ENCODE assay signal across 8 cellular contexts in the genomic region with DNA sequence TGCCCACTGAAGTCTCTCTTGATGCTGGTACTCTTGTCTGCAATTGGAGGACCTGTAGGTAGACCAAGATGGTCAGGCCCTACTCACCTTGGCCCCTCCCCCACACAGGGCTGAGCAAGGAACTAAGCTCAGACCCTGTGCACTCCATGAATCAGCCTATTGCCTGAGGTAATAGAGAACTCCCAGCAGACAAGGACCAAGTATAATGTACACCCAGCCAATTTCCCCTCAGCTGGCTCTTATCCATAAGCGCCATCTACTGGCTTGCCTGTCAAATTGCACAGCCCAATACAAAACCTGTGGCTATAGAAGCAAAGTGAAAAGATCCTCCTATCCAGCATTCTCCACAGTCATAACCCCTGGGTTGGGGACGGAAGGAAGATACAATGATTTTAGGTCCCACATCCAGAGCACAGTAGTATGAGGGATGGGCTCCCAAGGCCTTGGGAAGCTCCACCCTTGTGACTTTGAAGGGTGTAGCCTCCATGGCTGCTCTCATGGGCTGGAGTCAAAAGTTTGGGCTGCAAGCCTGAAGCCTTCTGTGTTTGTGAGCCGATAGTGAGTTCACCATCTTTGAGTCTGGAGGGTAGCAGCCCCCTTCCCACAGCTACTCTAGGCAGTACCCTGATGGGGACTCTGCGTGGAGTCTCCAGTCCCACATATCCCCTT. TPM values are rescaled to one million over a fixed set of nuclear protein-coding genes. Genes with fewer than 3 reads are reported as not detected.
A peak's percentile ranks its signal among the peaks of the same experiment; 100 is the strongest.
DNase-seq lines count a peak whose midpoint lies in the region; ATAC-seq and TF ChIP-seq lines count a peak whose summit lies in the region.

No MANE protein-coding gene starts in this region.

- no peak overlapping the region for H3K27ac ChIP-seq in OCI-LY1 (ENCODE audit: low read depth, low read length, poor library complexity, severe bottlenecking)

- no peak overlapping the region for H3K4me3 Mint-ChIP-seq in activated T-cell treated with anti-CD3 and anti-CD28 coated beads, Interleukin-2, amount 50 U/mL, for 72 hours

- H3K27me3 Mint-ChIP-seq in activated T-cell treated with anti-CD3 and anti-CD28 coated beads, Interleukin-2, amount 50 U/mL, for 72 hours (ENCODE audit: low read depth) = peaks cover 8% of the 10 kb centered on the region

- no peaks in the 10 kb centered on the region for H4K20me1 ChIP-seq in OCI-LY1 (ENCODE audit: insufficient read depth, low read length)

- DNase-seq in GM06990 (ENCODE audit: extremely low read depth, insufficient read length) (peak; percentile 16), HT1080 (ENCODE audit: low read depth) (peak; percentile 69), Right ventricle myocardium superior (no peak), retina (peak; percentile 35), GOT3 (lab: John Stamatoyannopoulos, UW) (no peak)
- DNase-seq in activated T-cell treated with anti-CD3 and anti-CD28 coated beads, Interleukin-2, amount 50 U/mL, for 72 hours = peak; percentile 28 to 58

- intact Hi-C loops in Right ventricle myocardium superior (cut with DNase I) = no loop called here

- H3K36me3 Mint-ChIP-seq in activated T-cell treated with anti-CD3 and anti-CD28 coated beads, Interleukin-2, amount 50 U/mL, for 72 hours (ENCODE audit: insufficient read depth in 2 of 2) = peaks cover 0 to 3% of the 10 kb centered on the region in 2 donors

- H2AFZ ChIP-seq in OCI-LY1 (ENCODE audit: low read length) = no peak overlapping the region

- H3K36me3 ChIP-seq in GM06990 (ENCODE audit: control insufficient read depth, insufficient read depth, low read length) = no peaks in the 10 kb centered on the region
- H3K36me3 ChIP-seq in OCI-LY1 (ENCODE audit: insufficient read depth, low read length) = no peaks in the 10 kb centered on the region

- H3K9me3 ChIP-seq in OCI-LY1 (ENCODE audit: low read length) = no peaks in the 10 kb centered on the region

- no peaks in the 10 kb centered on the region for H3F3A ChIP-seq in OCI-LY1 (ENCODE audit: insufficient read depth, low read length)

- ATAC-seq in GM21717 (IDR thresholded peaks at IDR 0.05; ENCODE audit: unreplicated experiment) = peak; percentile 95
- ATAC-seq in activated T-cell treated with anti-CD3 and anti-CD28 coated beads, Interleukin-2, amount 50 U/mL, for 72 hours (replicated peaks in 1 of 2) = peak; percentile 83 to 85
- ATAC-seq in Right ventricle myocardium superior (ENCODE audit: poor library complexity) = peak; percentile 73

- no peaks in the 10 kb centered on the region for H3K4me1 ChIP-seq in OCI-LY1 (ENCODE audit: insufficient read depth, low read length, severe bottlenecking)

- H3K27me3 ChIP-seq in GM06990 (replicated peaks; ENCODE audit: control insufficient read depth, insufficient read depth, low read length) (no peaks in the 10 kb centered on the region; the same call in 1 of the 2 replicates), OCI-LY1 (ENCODE audit: insufficient read depth, low read length) (no peaks in the 10 kb centered on the region)

- peak; percentile 91 for TF ChIP-seq CTCF in GM06990 (IDR thresholded peaks at IDR 0.05; ENCODE audit: insufficient read depth, low read length, poor library complexity, severe bottlenecking)
- TF ChIP-seq CTCF in OCI-LY1 (IDR thresholded peaks at IDR 0.05; ENCODE audit: low read length) = peak; percentile 91

- H3K4me3 ChIP-seq in GM06990 (replicated peaks; ENCODE audit: low read depth, low read length) (no peak overlapping the region), OCI-LY1 (ENCODE audit: low read depth, low read length, poor library complexity, severe bottlenecking) (no peak overlapping the region)

- H3K4me1 Mint-ChIP-seq in activated T-cell treated with anti-CD3 and anti-CD28 coated beads, Interleukin-2, amount 50 U/mL, for 72 hours (ENCODE audit: low read depth) = peaks cover 5% of the 10 kb centered on the region

- H3K27ac Mint-ChIP-seq in activated T-cell treated with anti-CD3 and anti-CD28 coated beads, Interleukin-2, amount 50 U/mL, for 72 hours = no peak overlapping the region

- H3K79me2 ChIP-seq in OCI-LY1 (ENCODE audit: insufficient read depth, low read length) = no peaks in the 10 kb centered on the region

- H3K9me3 Mint-ChIP-seq in activated T-cell treated with anti-CD3 and anti-CD28 coated beads, Interleukin-2, amount 50 U/mL, for 72 hours = no peaks in the 10 kb centered on the region

- no peak overlapping the region for H3K4me2 ChIP-seq in OCI-LY1 (ENCODE audit: low read length)

- no peaks in the 10 kb centered on the region for H3K9me2 ChIP-seq in OCI-LY1 (ENCODE audit: low read depth, low read length)

- H3K9ac ChIP-seq in OCI-LY1 (ENCODE audit: low read length) = no peak overlapping the region

RNA-seq across cellular contexts. Expression of a gene that starts 56.0 kb away (rescaled TPM):
- total RNA-seq in HT1080 (2014; rRNA removed; shearing (Covaris generic)) = 0.10 and 0.18 TPM in 2 replicates
- polyA plus RNA-seq in HT1080 (2015; cell fraction: cytosol; rRNA removed) = 0.26 TPM in 1 of 2 replicates, not detected in the other
- polyA plus RNA-seq in HT1080 (2015; cell fraction: nucleus; rRNA removed) = 0.17 and 0.27 TPM in 2 replicates
- total RNA-seq in activated T-cell treated with anti-CD3 and anti-CD28 coated beads, Interleukin-2, amount 50 U/mL, for 72 hours = not detected
- total RNA-seq in Right ventricle myocardium superior = not detected

RNA-seq across cellular contexts. Expression of a gene that starts 56.7 kb away (rescaled TPM):
- not detected in 2 replicates for total RNA-seq in HT1080 (2014; rRNA removed; shearing (Covaris generic))
- polyA plus RNA-seq in HT1080 (2015; cell fraction: cytosol; rRNA removed) = not detected in 2 replicates
- polyA plus RNA-seq in HT1080 (2015; cell fraction: nucleus; rRNA removed) = not detected in 2 replicates
- not detected for total RNA-seq in activated T-cell treated with anti-CD3 and anti-CD28 coated beads, Interleukin-2, amount 50 U/mL, for 72 hours
- total RNA-seq in Right ventricle myocardium superior = 0.22 TPM

Comparison
In these comparisons a context has a peak if more than half of its experiments do, and no peak if none do; other contexts are left out.
1. DNase-seq: peak in GM06990 (single experiment), HT1080 (single experiment), activated T-cell treated with anti-CD3 and anti-CD28 coated beads, Interleukin-2, amount 50 U/mL, for 72 hours (2 of 2) and retina (single experiment); none in Right ventricle myocardium superior (single experiment) and GOT3 (single experiment).
2. Peak in every context shown above with its lines, with median percentiles within 50 percentile points of each other: ATAC-seq.